ENCODE assay signal across 9 cellular contexts in genomic region chr20:43691928-43692524, GRCh38. TPM values are rescaled to one million over a fixed set of nuclear protein-coding genes. Genes with fewer than 3 reads are reported as not detected.
DNase-seq lines count a peak whose midpoint lies in the region; ATAC-seq and TF ChIP-seq lines count a peak whose summit lies in the region.
"Had no signal": no experiment of that assay in that cellular context is flagged by ENCODE, and none has a peak within 500 bp of the region (broad histone marks: within the 10 kb centered on the region; RNA-seq: fewer than 3 reads in every experiment).

No MANE protein-coding gene starts in this region.

- BruUV-seq in MCF 10A (replicated peaks; lab: Mats Ljungman, UMichigan): no TSS peak

- H3K27me3 Mint-ChIP-seq in MCF 10A (ENCODE audit: insufficient read depth, unreplicated experiment): no peaks in the 10 kb centered on the region
- no peaks in the 10 kb centered on the region for H3K27me3 Mint-ChIP-seq in nephron (ENCODE audit: low read depth)

- peak; percentile 76 for TF ChIP-seq CTCF in MCF 10A (IDR thresholded peaks at IDR 0.05; ENCODE audit: unreplicated experiment)
- TF ChIP-seq CTCF in breast epithelium (IDR thresholded peaks at IDR 0.05): no peak
- TF ChIP-seq CTCF in WI38 (IDR thresholded peaks at IDR 0.05; ENCODE audit: low read depth, low read length): peak; percentile 73
- TF ChIP-seq CTCF in choroid plexus epithelial cell (conservative IDR thresholded peaks at IDR 0.05; ENCODE audit: low read depth, low read length): peak; percentile 83
- TF ChIP-seq CTCF in nephron (IDR thresholded peaks at IDR 0.05; ENCODE audit: unreplicated experiment in 3 of 3): peak in 2 of 3 experiments; percentile 23 to 36

- H3K36me3 Mint-ChIP-seq in MCF 10A (ENCODE audit: insufficient read depth, unreplicated experiment) (peaks cover 11% of the 10 kb centered on the region), nephron (ENCODE audit: low read depth) (peaks cover 11% of the 10 kb centered on the region)

- TF ChIP-seq POLR2A in breast epithelium (IDR thresholded peaks at IDR 0.05): no peak

- no peaks in the 10 kb centered on the region for H3K4me1 ChIP-seq in breast epithelium

- H3K4me1 Mint-ChIP-seq in MCF 10A (ENCODE audit: insufficient read depth, unreplicated experiment) (no peaks in the 10 kb centered on the region), nephron (no peaks in the 10 kb centered on the region)

- CTCF ChIA-PET in MCF 10A (lab: Yijun Ruan, JAX): interaction anchor here (0.6 to 6.6 kb wide), 25 partner anchors 10 to 773 kb away, joined by 3 to 59 read pairs (median 4); no protein-coding TSS in a partner anchor

- H3K36me3 ChIP-seq in breast epithelium (no peaks in the 10 kb centered on the region), MG63 (peaks cover 57% of the 10 kb centered on the region)

- no peak overlapping the region for H3K27ac ChIP-seq in breast epithelium

- H3K9me3 Mint-ChIP-seq in MCF 10A (ENCODE audit: unreplicated experiment): no peaks in the 10 kb centered on the region
- H3K9me3 Mint-ChIP-seq in nephron: no peaks in the 10 kb centered on the region

- H3K4me3 Mint-ChIP-seq in MCF 10A (ENCODE audit: unreplicated experiment) (no peak overlapping the region), nephron (no peak overlapping the region)

- H3K9me3 ChIP-seq in breast epithelium (no peaks in the 10 kb centered on the region), MG63 (no peaks in the 10 kb centered on the region)

- no peak overlapping the region for H3K4me3 ChIP-seq in breast epithelium
- H3K4me3 ChIP-seq in MG63: no peak overlapping the region
- H3K4me3 ChIP-seq in WI38 (ENCODE audit: low read depth, low read length): no peak overlapping the region
- H3K4me3 ChIP-seq in choroid plexus epithelial cell (ENCODE audit: low read depth, low read length): no peak overlapping the region

- ATAC-seq in HG02970 (IDR thresholded peaks at IDR 0.05; ENCODE audit: low FRiP score, unreplicated experiment): no peak

- DNase-seq in MCF 10A (ENCODE audit: unreplicated experiment): peak; percentile 65
- DNase-seq in breast epithelium (ENCODE audit: low spot score in 2 of 2): no peak
- DNase-seq in MG63: peak; percentile 52
- DNase-seq in choroid plexus epithelial cell (ENCODE audit: low read depth): peak; percentile 57
- DNase-seq in epidermal melanocyte (ENCODE audit: insufficient read length, low spot score): no peak

- H3K27ac Mint-ChIP-seq in MCF 10A (ENCODE audit: low read depth, unreplicated experiment) (no peak overlapping the region), nephron (no peak overlapping the region)

- POLR2A ChIA-PET in MCF 10A (lab: Yijun Ruan, JAX): interaction anchor here (0.7 to 1.2 kb wide), 3 partner anchors 11 to 321 kb away, joined by 3 read pairs; no protein-coding TSS in a partner anchor

- H3K27me3 ChIP-seq in breast epithelium: no peaks in the 10 kb centered on the region
- H3K27me3 ChIP-seq in MG63: no peaks in the 10 kb centered on the region

- intact Hi-C loops in MCF 10A (cut with micrococcal nuclease): loop anchor here (1.0 kb wide), 2 partner anchors 154 to 243 kb away; no protein-coding TSS in a partner anchor
- intact Hi-C loops in breast epithelium (cut with DNase I; ENCODE audit: low total_unique reads): no loop called here

RNA-seq across cellular contexts. Expression of gene MYBL2, which starts 25.1 kb away (rescaled TPM):
- total RNA-seq in MCF 10A (2022) (16.4 and 44.3 TPM in 2 replicates), breast epithelium (under 1 TPM in 2 of 3 donors, not detected in 1; 0.32 to 0.44 TPM)
- 29.8 and 30.5 TPM in 2 replicates for total RNA-seq in MG63 (2014; rRNA removed; shearing (Covaris generic); ENCODE audit: low replicate concordance)

RNA-seq across cellular contexts. Expression of gene GTSF1L, which starts 34.8 kb away (rescaled TPM):
- total RNA-seq in MCF 10A (2022): not detected in 2 replicates
- not detected for total RNA-seq in breast epithelium
- total RNA-seq in MG63 (2014; rRNA removed; shearing (Covaris generic); ENCODE audit: low replicate concordance): not detected in 2 replicates
- total RNA-seq: glomerular endothelial cell had no signal

Comparison
In these comparisons a context has a peak if more than half of its experiments do, and no peak if none do; other contexts are left out.
1. DNase-seq: peak in MCF 10A (single experiment), MG63 (single experiment) and choroid plexus epithelial cell (single experiment); none in breast epithelium (0 of 2) and epidermal melanocyte (single experiment).
2. CTCF ChIP-seq: peak in MCF 10A (single experiment), WI38 (single experiment), choroid plexus epithelial cell (single experiment) and nephron (2 of 3); none in breast epithelium (0 of 3).
3. RNA of gene MYBL2, which starts 25.1 kb away (total RNA-seq): 16.4 to 44.3 TPM in MCF 10A and 29.8 to 30.5 TPM in MG63; 0.32 to 0.44 TPM in breast epithelium; every median in the first group is over 10 times any median in the second.